ENCODE assay signal across 1 cellular context in the genomic region with DNA sequence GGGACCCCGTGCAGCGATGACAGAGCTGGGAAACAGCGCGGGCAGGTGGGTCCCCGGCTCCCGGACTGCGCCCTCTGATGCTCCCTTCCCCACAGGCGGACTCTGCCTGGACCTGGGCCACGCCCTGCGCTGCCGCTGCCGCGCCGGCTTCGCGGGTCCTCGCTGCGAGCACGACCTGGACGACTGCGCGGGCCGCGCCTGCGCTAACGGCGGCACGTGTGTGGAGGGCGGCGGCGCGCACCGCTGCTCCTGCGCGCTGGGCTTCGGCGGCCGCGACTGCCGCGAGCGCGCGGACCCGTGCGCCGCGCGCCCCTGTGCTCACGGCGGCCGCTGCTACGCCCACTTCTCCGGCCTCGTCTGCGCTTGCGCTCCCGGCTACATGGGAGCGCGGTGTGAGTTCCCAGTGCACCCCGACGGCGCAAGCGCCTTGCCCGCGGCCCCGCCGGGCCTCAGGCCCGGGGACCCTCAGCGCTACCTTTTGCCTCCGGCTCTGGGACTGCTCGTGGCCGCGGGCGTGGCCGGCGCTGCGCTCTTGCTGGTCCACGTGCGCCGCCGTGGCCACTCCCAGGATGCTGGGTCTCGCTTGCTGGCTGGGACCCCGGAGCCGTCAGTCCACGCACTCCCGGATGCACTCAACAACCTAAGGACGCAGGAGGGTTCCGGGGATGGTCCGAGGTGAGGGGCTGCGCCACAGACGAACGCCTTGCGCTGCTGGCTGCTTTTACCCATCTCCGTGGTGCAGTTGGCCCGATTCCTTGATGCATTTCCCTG.
TF ChIP-seq lines count a peak whose summit lies in the region.

No MANE protein-coding gene starts in this region.

TF ChIP-seq in HEK293, 187 proteins besides CTCF, POLR2A, EP300 and RAD21 (continued from another document and continues in another):
- TF ChIP-seq, protein P1, sequence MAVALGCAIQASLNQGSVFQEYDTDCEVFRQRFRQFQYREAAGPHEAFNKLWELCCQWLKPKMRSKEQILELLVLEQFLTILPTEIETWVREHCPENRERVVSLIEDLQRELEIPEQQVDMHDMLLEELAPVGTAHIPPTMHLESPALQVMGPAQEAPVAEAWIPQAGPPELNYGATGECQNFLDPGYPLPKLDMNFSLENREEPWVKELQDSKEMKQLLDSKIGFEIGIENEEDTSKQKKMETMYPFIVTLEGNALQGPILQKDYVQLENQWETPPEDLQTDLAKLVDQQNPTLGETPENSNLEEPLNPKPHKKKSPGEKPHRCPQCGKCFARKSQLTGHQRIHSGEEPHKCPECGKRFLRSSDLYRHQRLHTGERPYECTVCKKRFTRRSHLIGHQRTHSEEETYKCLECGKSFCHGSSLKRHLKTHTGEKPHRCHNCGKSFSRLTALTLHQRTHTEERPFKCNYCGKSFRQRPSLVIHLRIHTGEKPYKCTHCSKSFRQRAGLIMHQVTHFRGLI (tag by site-specific recombination; IDR thresholded peaks at IDR 0.05): no peak
- no peak for TF ChIP-seq ZNF707 (tag by site-specific recombination; IDR thresholded peaks at IDR 0.05)
- peak; percentile 18 for TF ChIP-seq ZBTB8A (tag by site-specific recombination; IDR thresholded peaks at IDR 0.05)
- no peak for TF ChIP-seq ZNF311 (tag by site-specific recombination; IDR thresholded peaks at IDR 0.05; ENCODE audit: borderline replicate concordance)
- TF ChIP-seq, protein P2, sequence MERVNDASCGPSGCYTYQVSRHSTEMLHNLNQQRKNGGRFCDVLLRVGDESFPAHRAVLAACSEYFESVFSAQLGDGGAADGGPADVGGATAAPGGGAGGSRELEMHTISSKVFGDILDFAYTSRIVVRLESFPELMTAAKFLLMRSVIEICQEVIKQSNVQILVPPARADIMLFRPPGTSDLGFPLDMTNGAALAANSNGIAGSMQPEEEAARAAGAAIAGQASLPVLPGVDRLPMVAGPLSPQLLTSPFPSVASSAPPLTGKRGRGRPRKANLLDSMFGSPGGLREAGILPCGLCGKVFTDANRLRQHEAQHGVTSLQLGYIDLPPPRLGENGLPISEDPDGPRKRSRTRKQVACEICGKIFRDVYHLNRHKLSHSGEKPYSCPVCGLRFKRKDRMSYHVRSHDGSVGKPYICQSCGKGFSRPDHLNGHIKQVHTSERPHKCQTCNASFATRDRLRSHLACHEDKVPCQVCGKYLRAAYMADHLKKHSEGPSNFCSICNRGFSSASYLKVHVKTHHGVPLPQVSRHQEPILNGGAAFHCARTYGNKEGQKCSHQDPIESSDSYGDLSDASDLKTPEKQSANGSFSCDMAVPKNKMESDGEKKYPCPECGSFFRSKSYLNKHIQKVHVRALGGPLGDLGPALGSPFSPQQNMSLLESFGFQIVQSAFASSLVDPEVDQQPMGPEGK (tag by site-specific recombination; IDR thresholded peaks at IDR 0.05): peak; percentile 62; the same call in 1 of the 2 replicates
- TF ChIP-seq, protein P3, sequence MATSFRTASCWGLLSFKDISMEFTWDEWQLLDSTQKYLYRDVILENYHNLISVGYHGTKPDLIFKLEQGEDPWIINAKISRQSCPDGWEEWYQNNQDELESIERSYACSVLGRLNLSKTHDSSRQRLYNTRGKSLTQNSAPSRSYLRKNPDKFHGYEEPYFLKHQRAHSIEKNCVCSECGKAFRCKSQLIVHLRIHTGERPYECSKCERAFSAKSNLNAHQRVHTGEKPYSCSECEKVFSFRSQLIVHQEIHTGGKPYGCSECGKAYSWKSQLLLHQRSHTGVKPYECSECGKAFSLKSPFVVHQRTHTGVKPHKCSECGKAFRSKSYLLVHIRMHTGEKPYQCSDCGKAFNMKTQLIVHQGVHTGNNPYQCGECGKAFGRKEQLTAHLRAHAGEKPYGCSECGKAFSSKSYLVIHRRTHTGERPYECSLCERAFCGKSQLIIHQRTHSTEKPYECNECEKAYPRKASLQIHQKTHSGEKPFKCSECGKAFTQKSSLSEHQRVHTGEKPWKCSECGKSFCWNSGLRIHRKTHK (tag by site-specific recombination; IDR thresholded peaks at IDR 0.05): no peak
- TF ChIP-seq ZBTB1 (tag by site-specific recombination; IDR thresholded peaks at IDR 0.05): no peak
- no peak for TF ChIP-seq ZNF837 (tag by site-specific recombination; IDR thresholded peaks at IDR 0.05)
- TF ChIP-seq ZNF843 (tag by site-specific recombination; IDR thresholded peaks at IDR 0.05): no peak; the same call in 1 of the 2 replicates
- TF ChIP-seq ZNF426 (tag by site-specific recombination; IDR thresholded peaks at IDR 0.05): no peak
- no peak for TF ChIP-seq ZNF621 (tag by site-specific recombination; IDR thresholded peaks at IDR 0.05)
- TF ChIP-seq KLF10 (tag by site-specific recombination; IDR thresholded peaks at IDR 0.05): peak; percentile 56; the same call in 1 of the 2 replicates
- TF ChIP-seq KLF16 (tag by site-specific recombination; IDR thresholded peaks at IDR 0.05): peak; percentile 72
- TF ChIP-seq OVOL3 (tag by site-specific recombination; IDR thresholded peaks at IDR 0.05): no peak
- no peak for TF ChIP-seq ZNF521 (tag by site-specific recombination; IDR thresholded peaks at IDR 0.05)
- TF ChIP-seq, protein P4, sequence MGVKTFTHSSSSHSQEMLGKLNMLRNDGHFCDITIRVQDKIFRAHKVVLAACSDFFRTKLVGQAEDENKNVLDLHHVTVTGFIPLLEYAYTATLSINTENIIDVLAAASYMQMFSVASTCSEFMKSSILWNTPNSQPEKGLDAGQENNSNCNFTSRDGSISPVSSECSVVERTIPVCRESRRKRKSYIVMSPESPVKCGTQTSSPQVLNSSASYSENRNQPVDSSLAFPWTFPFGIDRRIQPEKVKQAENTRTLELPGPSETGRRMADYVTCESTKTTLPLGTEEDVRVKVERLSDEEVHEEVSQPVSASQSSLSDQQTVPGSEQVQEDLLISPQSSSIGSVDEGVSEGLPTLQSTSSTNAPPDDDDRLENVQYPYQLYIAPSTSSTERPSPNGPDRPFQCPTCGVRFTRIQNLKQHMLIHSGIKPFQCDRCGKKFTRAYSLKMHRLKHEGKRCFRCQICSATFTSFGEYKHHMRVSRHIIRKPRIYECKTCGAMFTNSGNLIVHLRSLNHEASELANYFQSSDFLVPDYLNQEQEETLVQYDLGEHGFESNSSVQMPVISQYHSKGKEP (tag by site-specific recombination; IDR thresholded peaks at IDR 0.05): peak; percentile 70
- no peak for TF ChIP-seq ZNF791 (tag by site-specific recombination; IDR thresholded peaks at IDR 0.05)
- no peak for TF ChIP-seq ZNF701 (tag by site-specific recombination; IDR thresholded peaks at IDR 0.05)
- peak; percentile 88 for TF ChIP-seq ZSCAN30 (tag by site-specific recombination; IDR thresholded peaks at IDR 0.05)
- TF ChIP-seq GFI1B (tag by site-specific recombination; IDR thresholded peaks at IDR 0.05): no peak
- TF ChIP-seq ZNF623 (tag by site-specific recombination; IDR thresholded peaks at IDR 0.05): no peak; the same call in 1 of the 2 replicates
- no peak for TF ChIP-seq GLI4 (tag by site-specific recombination; IDR thresholded peaks at IDR 0.05)
- peak; percentile 76 for TF ChIP-seq SETDB1 (IDR thresholded peaks at IDR 0.05; ENCODE audit: insufficient read length, low read length)
- TF ChIP-seq ZNF768 (tag by site-specific recombination; IDR thresholded peaks at IDR 0.05): no peak
- 0 out of 2 replicates have a peak, but pooled peaks have one; percentile 33 for TF ChIP-seq YY1 (tag by site-specific recombination; IDR thresholded peaks at IDR 0.05)
- no peak for TF ChIP-seq ZNF529 (tag by site-specific recombination; IDR thresholded peaks at IDR 0.05; ENCODE audit: insufficient replicate concordance)
- TF ChIP-seq ZNF777 (tag by site-specific recombination; IDR thresholded peaks at IDR 0.05; ENCODE audit: borderline replicate concordance): peak; percentile 100
- TF ChIP-seq ZNF629 (tag by site-specific recombination; IDR thresholded peaks at IDR 0.05): no peak
- TF ChIP-seq ZNF660 (tag by site-specific recombination; IDR thresholded peaks at IDR 0.05): no peak; the same call in none of the 2 replicates
- TF ChIP-seq ZNF561 (tag by site-specific recombination; IDR thresholded peaks at IDR 0.05; ENCODE audit: borderline replicate concordance): peak; percentile 84
- TF ChIP-seq ZNF248 (tag by site-specific recombination; IDR thresholded peaks at IDR 0.05): no peak
- TF ChIP-seq SP3 (tag by site-specific recombination; IDR thresholded peaks at IDR 0.05): peak; percentile 39; the same call in 1 of the 2 replicates
- peak; percentile 44; the same call in 1 of the 2 replicates for TF ChIP-seq TRIM28 (IDR thresholded peaks at IDR 0.05; ENCODE audit: borderline replicate concordance, low read length)
- TF ChIP-seq, protein P5, sequence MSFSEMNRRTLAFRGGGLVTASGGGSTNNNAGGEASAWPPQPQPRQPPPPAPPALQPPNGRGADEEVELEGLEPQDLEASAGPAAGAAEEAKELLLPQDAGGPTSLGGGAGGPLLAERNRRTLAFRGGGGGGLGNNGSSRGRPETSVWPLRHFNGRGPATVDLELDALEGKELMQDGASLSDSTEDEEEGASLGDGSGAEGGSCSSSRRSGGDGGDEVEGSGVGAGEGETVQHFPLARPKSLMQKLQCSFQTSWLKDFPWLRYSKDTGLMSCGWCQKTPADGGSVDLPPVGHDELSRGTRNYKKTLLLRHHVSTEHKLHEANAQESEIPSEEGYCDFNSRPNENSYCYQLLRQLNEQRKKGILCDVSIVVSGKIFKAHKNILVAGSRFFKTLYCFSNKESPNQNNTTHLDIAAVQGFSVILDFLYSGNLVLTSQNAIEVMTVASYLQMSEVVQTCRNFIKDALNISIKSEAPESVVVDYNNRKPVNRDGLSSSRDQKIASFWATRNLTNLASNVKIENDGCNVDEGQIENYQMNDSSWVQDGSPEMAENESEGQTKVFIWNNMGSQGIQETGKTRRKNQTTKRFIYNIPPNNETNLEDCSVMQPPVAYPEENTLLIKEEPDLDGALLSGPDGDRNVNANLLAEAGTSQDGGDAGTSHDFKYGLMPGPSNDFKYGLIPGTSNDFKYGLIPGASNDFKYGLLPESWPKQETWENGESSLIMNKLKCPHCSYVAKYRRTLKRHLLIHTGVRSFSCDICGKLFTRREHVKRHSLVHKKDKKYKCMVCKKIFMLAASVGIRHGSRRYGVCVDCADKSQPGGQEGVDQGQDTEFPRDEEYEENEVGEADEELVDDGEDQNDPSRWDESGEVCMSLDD (tag by site-specific recombination; IDR thresholded peaks at IDR 0.05): peak; percentile 60
- TF ChIP-seq ZXDB (tag by site-specific recombination; IDR thresholded peaks at IDR 0.05): peak; percentile 59
- peak; percentile 90 for TF ChIP-seq ZNF335 (tag by site-specific recombination; conservative IDR thresholded peaks at IDR 0.05)
- TF ChIP-seq ZBTB20 (tag by site-specific recombination; IDR thresholded peaks at IDR 0.05): peak; percentile 93
- peak; percentile 81; the same call in 1 of the 2 replicates for TF ChIP-seq ZNF76 (tag by site-specific recombination; IDR thresholded peaks at IDR 0.05; ENCODE audit: borderline replicate concordance, low read depth)
- TF ChIP-seq ZNF585B (tag by site-specific recombination; IDR thresholded peaks at IDR 0.05): no peak
- peak; percentile 33; the same call in 1 of the 2 replicates for TF ChIP-seq SP2 (tag by site-specific recombination; IDR thresholded peaks at IDR 0.05)
- TF ChIP-seq ZNF23 (tag by site-specific recombination; IDR thresholded peaks at IDR 0.05; ENCODE audit: borderline replicate concordance): no peak
- TF ChIP-seq, protein P6, sequence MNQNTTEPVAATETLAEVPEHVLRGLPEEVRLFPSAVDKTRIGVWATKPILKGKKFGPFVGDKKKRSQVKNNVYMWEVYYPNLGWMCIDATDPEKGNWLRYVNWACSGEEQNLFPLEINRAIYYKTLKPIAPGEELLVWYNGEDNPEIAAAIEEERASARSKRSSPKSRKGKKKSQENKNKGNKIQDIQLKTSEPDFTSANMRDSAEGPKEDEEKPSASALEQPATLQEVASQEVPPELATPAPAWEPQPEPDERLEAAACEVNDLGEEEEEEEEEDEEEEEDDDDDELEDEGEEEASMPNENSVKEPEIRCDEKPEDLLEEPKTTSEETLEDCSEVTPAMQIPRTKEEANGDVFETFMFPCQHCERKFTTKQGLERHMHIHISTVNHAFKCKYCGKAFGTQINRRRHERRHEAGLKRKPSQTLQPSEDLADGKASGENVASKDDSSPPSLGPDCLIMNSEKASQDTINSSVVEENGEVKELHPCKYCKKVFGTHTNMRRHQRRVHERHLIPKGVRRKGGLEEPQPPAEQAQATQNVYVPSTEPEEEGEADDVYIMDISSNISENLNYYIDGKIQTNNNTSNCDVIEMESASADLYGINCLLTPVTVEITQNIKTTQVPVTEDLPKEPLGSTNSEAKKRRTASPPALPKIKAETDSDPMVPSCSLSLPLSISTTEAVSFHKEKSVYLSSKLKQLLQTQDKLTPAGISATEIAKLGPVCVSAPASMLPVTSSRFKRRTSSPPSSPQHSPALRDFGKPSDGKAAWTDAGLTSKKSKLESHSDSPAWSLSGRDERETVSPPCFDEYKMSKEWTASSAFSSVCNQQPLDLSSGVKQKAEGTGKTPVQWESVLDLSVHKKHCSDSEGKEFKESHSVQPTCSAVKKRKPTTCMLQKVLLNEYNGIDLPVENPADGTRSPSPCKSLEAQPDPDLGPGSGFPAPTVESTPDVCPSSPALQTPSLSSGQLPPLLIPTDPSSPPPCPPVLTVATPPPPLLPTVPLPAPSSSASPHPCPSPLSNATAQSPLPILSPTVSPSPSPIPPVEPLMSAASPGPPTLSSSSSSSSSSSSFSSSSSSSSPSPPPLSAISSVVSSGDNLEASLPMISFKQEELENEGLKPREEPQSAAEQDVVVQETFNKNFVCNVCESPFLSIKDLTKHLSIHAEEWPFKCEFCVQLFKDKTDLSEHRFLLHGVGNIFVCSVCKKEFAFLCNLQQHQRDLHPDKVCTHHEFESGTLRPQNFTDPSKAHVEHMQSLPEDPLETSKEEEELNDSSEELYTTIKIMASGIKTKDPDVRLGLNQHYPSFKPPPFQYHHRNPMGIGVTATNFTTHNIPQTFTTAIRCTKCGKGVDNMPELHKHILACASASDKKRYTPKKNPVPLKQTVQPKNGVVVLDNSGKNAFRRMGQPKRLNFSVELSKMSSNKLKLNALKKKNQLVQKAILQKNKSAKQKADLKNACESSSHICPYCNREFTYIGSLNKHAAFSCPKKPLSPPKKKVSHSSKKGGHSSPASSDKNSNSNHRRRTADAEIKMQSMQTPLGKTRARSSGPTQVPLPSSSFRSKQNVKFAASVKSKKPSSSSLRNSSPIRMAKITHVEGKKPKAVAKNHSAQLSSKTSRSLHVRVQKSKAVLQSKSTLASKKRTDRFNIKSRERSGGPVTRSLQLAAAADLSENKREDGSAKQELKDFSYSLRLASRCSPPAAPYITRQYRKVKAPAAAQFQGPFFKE (tag by site-specific recombination; IDR thresholded peaks at IDR 0.05; ENCODE audit: borderline replicate concordance): no peak
- TF ChIP-seq ZNF501 (tag by site-specific recombination; IDR thresholded peaks at IDR 0.05): peak; percentile 89
- no peak for TF ChIP-seq ZNF433 (tag by site-specific recombination; IDR thresholded peaks at IDR 0.05; ENCODE audit: low read depth)
- no peak for TF ChIP-seq ZNF548 (tag by site-specific recombination; IDR thresholded peaks at IDR 0.05)
- no peak for TF ChIP-seq ZNF555 (tag by site-specific recombination; conservative IDR thresholded peaks at IDR 0.05)
- no peak for TF ChIP-seq RBAK (tag by site-specific recombination; IDR thresholded peaks at IDR 0.05)
- TF ChIP-seq ZNF146 (tag by site-specific recombination; IDR thresholded peaks at IDR 0.05): no peak
- TF ChIP-seq ZNF292 (tag by site-specific recombination; IDR thresholded peaks at IDR 0.05; ENCODE audit: borderline replicate concordance, low read depth): no peak
- TF ChIP-seq ZFP69B (tag by site-specific recombination; IDR thresholded peaks at IDR 0.05): peak; percentile 52; the same call in 1 of the 2 replicates
